Comparison of ENCODE assay signal across 1 cellular context in the genomic region with DNA sequence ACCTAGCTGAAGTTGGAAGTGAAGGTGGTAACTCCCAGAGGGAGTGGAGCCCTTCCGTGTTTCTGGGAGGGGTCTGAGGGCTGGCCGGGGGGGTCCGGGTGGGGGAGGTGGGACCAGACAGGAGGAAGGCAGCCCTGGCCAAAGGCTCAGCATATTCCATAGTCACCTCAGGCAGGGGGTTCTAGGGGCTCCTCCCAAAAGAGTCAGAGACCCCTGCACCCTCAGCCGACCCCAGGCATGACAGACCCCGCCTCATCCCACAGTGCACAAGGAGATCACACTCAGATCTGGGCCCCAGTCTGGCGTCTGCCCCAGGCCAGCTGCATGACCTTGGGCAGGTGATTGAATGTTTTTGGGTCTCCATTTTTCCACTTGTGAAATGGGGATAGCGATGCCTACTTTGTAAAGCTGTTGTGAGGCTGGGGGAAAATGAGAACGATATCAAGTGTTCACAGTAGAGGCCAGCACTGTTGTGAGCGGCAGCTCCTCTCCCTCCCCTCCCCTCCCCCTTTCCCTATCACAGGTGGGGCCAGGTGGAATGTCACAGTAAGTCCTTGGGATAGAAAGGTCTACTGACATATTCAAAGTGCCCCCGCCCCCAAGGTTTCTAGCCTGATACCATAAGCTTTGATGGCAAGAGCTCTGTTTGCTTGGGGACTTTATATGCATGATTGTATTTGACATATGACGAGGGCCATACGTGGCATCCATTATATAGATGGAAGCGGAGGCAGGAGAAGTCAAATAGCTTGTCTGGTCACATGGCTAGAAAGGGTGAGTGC.
TF ChIP-seq lines count a peak whose summit lies in the region.

No MANE protein-coding gene starts in this region.

TF ChIP-seq in IMR-90, 13 proteins besides CTCF, POLR2A, EP300 and RAD21 (continued from another document):
- TF ChIP-seq, protein P1, sequence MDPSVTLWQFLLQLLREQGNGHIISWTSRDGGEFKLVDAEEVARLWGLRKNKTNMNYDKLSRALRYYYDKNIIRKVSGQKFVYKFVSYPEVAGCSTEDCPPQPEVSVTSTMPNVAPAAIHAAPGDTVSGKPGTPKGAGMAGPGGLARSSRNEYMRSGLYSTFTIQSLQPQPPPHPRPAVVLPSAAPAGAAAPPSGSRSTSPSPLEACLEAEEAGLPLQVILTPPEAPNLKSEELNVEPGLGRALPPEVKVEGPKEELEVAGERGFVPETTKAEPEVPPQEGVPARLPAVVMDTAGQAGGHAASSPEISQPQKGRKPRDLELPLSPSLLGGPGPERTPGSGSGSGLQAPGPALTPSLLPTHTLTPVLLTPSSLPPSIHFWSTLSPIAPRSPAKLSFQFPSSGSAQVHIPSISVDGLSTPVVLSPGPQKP (IDR thresholded peaks at IDR 0.05; ENCODE audit: borderline replicate concordance, low read depth, low read length) = no peak
- TF ChIP-seq MAZ (IDR thresholded peaks at IDR 0.05; ENCODE audit: borderline replicate concordance, low read depth, low read length) (no peak), MAFK (IDR thresholded peaks at IDR 0.05; ENCODE audit: low read depth, low read length) (no peak), SMC3 (IDR thresholded peaks at IDR 0.05; ENCODE audit: low read depth, low read length) (no peak), NFE2L2 (IDR thresholded peaks at IDR 0.05; ENCODE audit: low read depth, low read length) (no peak), RFX5 (IDR thresholded peaks at IDR 0.05; ENCODE audit: low read depth, low read length) (no peak), CHD1 (IDR thresholded peaks at IDR 0.05; ENCODE audit: low read depth, low read length) (no peak), FOS (IDR thresholded peaks at IDR 0.05; ENCODE audit: low read depth, low read length) (no peak)
